ENCODE assay signal across 1 cellular context in genomic region chr15:42035362-42035761, GRCh38.
A peak's percentile ranks its signal among the peaks of the same experiment; 100 is the strongest.
TF ChIP-seq lines count a peak whose summit lies in the region.

No MANE protein-coding gene starts in this region.

TF ChIP-seq in K562, 482 proteins besides CTCF, POLR2A, EP300 and RAD21:
- no peak for TF ChIP-seq TCF15 (CRISPR knock-in tag; IDR thresholded peaks at IDR 0.05)
- no peak for TF ChIP-seq HMGXB4 (CRISPR knock-in tag; IDR thresholded peaks at IDR 0.05)
- peak; percentile 25; the same call in 1 of the 2 replicates for TF ChIP-seq GABPA (tag; conservative IDR thresholded peaks at IDR 0.05; ENCODE audit: low read depth)
- peak; percentile 31; the same call in 1 of the 2 replicates for TF ChIP-seq CEBPB (tag; IDR thresholded peaks at IDR 0.05)
- TF ChIP-seq CEBPG (CRISPR knock-in tag; IDR thresholded peaks at IDR 0.05): no peak
- peak in 1 of 2 experiments; percentile 47; a peak in 1 of 4 replicates for TF ChIP-seq CEBPG (tag; conservative IDR thresholded peaks at IDR 0.05 in 1 of 2, IDR thresholded peaks at IDR 0.05 in 1 of 2)
